ENCODE assay signal across 14 cellular contexts in genomic region chr17:29640981-29641642, GRCh38. TPM values are rescaled to one million over a fixed set of nuclear protein-coding genes. Genes with fewer than 3 reads are reported as not detected.
DNase-seq lines count a peak whose midpoint lies in the region; ATAC-seq and TF ChIP-seq lines count a peak whose summit lies in the region.
"Had no signal": no experiment of that assay in that cellular context is flagged by ENCODE, and none has a peak within 500 bp of the region (broad histone marks: within the 10 kb centered on the region; RNA-seq: fewer than 3 reads in every experiment).

No MANE protein-coding gene starts in this region.

- peak overlapping the region; percentile 54 to 90 for H3K27ac Mint-ChIP-seq in natural killer cell treated with Interleukin-12 subunit alpha and Interleukin-12 subunit beta and Interleukin-15 and Interleukin-18, amount 100 ng/mL, for 72 hours

- no peaks in the 10 kb centered on the region for H3K27me3 ChIP-seq in ACC112 (ENCODE audit: insufficient read depth, low read length)

- H3K9me3 ChIP-seq in HEK293 (ENCODE audit: control insufficient read depth, insufficient read depth, low read depth, low read length): no peaks in the 10 kb centered on the region

- H3K36me3 ChIP-seq in ACC112 (ENCODE audit: insufficient read depth, low read length) (no peaks in the 10 kb centered on the region), HEK293 (ENCODE audit: control insufficient read depth in 2 of 2, insufficient read depth in 1 of 2, low read length in 2 of 2) (peaks cover 6% of the 10 kb centered on the region in 2 experiments; a peak in 2 of 3 replicates)

- H3K27me3 Mint-ChIP-seq in natural killer cell treated with Interleukin-12 subunit alpha and Interleukin-12 subunit beta and Interleukin-15 and Interleukin-18, amount 100 ng/mL, for 72 hours: no peaks in the 10 kb centered on the region

- no peak overlapping the region for H2AFZ ChIP-seq in ACC112 (ENCODE audit: low read length, unreplicated experiment)
- H2AFZ ChIP-seq: GM23338 had no signal

- POLR2A ChIA-PET in HEK293 (lab: Yijun Ruan, JAX): no interaction called here
- POLR2A ChIA-PET in GM10248 (lab: Yijun Ruan, JAX): interaction anchor here (0.5 to 0.7 kb wide), 2 partner anchors 144 kb away, joined by 3 to 4 read pairs; no protein-coding TSS in a partner anchor

- H3K4me1 Mint-ChIP-seq in natural killer cell treated with Interleukin-12 subunit alpha and Interleukin-12 subunit beta and Interleukin-15 and Interleukin-18, amount 100 ng/mL, for 72 hours (ENCODE audit: low read depth in 2 of 2): peaks cover 19 to 34% of the 10 kb centered on the region in 2 donors

- H3K4me3 ChIP-seq in ACC112 (ENCODE audit: low read depth, low read length) (no peak overlapping the region; the same call in 1 of the 2 replicates), HEK293 (ENCODE audit: low read depth, low read length) (no peak overlapping the region)
- H3K4me3 ChIP-seq: GM23338 had no signal

- TF ChIP-seq CTCF in HEK293 (tag by site-specific recombination; IDR thresholded peaks at IDR 0.05) (no peak), GM10248 (IDR thresholded peaks at IDR 0.05; ENCODE audit: control extremely low read depth, extremely low read depth, low read depth, missing control alignments) (no peak)

- H3K27ac ChIP-seq in ACC112 (ENCODE audit: low read depth, low read length): peak overlapping the region; percentile 69
- H3K27ac ChIP-seq in HEK293 (ENCODE audit: extremely low read depth, low read depth, low read length): no peak overlapping the region
- peak overlapping the region; percentile 11 for H3K27ac ChIP-seq in cingulate gyrus (ENCODE audit: low read depth, low read length)

- CTCF ChIA-PET in HEK293 (lab: Yijun Ruan, JAX) (interaction anchor here (0.6 to 8.0 kb wide), 10 partner anchors 36 to 463 kb away, joined by 3 to 161 read pairs (median 4); partner anchors contain the start of gene SSH2), GM10248 (lab: Yijun Ruan, JAX) (interaction anchor here (0.7 to 4.3 kb wide), 5 partner anchors 13 to 290 kb away, joined by 3 to 21 read pairs (median 13); no protein-coding TSS in a partner anchor)

- DNase-seq in natural killer cell treated with Interleukin-12 subunit alpha and Interleukin-12 subunit beta and Interleukin-15 and Interleukin-18, amount 100 ng/mL, for 72 hours (ENCODE audit: low spot score): no peak
- DNase-seq in NOMO-1 treated with DMSO at 0.1 percent for 48 hours (lab: John Stamatoyannopoulos, UW; ENCODE audit: unreplicated experiment) (no peak), NCI-H345 treated with DMSO at 0.1 percent for 48 hours (lab: John Stamatoyannopoulos, UW; ENCODE audit: unreplicated experiment) (no peak), GM10248 (ENCODE audit: extremely low spot score) (no peak), NCI-H1092 treated with DMSO at 0.1 percent for 48 hours (lab: John Stamatoyannopoulos, UW) (no peak)
- DNase-seq: COR-L47, NCI-H1930, OCI-M1, retina, T-helper 9 cell had no signal

- H3K4me1 ChIP-seq in ACC112 (ENCODE audit: control insufficient read depth, insufficient read depth, low read length, unreplicated experiment): peaks cover 56% of the 10 kb centered on the region
- peaks cover 35% of the 10 kb centered on the region for H3K4me1 ChIP-seq in HEK293 (ENCODE audit: control insufficient read depth, insufficient read depth, low read length)

- H3K4me3 Mint-ChIP-seq in natural killer cell treated with Interleukin-12 subunit alpha and Interleukin-12 subunit beta and Interleukin-15 and Interleukin-18, amount 100 ng/mL, for 72 hours: peak overlapping the region; percentile 11
- H3K4me3 Mint-ChIP-seq: GM23338 had no signal

- no peaks in the 10 kb centered on the region for H3K9me3 Mint-ChIP-seq in natural killer cell treated with Interleukin-12 subunit alpha and Interleukin-12 subunit beta and Interleukin-15 and Interleukin-18, amount 100 ng/mL, for 72 hours
- H3K9me3 Mint-ChIP-seq: GM23338 had no signal

- no peaks in the 10 kb centered on the region for H3K36me3 Mint-ChIP-seq in natural killer cell treated with Interleukin-12 subunit alpha and Interleukin-12 subunit beta and Interleukin-15 and Interleukin-18, amount 100 ng/mL, for 72 hours

- no peaks in the 10 kb centered on the region for H3K79me2 ChIP-seq in ACC112 (ENCODE audit: control insufficient read depth, insufficient read depth, low read length, unreplicated experiment)

- ATAC-seq in natural killer cell treated with Interleukin-12 subunit alpha and Interleukin-12 subunit beta and Interleukin-15 and Interleukin-18, amount 100 ng/mL, for 72 hours: no peak
- ATAC-seq: GM23338 had no signal

TF ChIP-seq in HEK293, 187 proteins besides CTCF, POLR2A, EP300 and RAD21:
- TF ChIP-seq ATF2 (tag by site-specific recombination; IDR thresholded peaks at IDR 0.05; ENCODE audit: low read depth) (peak; percentile 48; the same call in 1 of the 2 replicates), ZNF48 (tag by site-specific recombination; IDR thresholded peaks at IDR 0.05) (no peak), ZNF335 (tag by site-specific recombination; conservative IDR thresholded peaks at IDR 0.05) (peak; percentile 42)

RNA-seq across cellular contexts. Expression of gene CORO6, which starts 18.4 kb away (rescaled TPM):
- 10 to 100 TPM in 1 of 2 donors, 1 to 10 TPM in 1; 2.1 to 10.2 TPM for total RNA-seq in natural killer cell treated with Interleukin-12 subunit alpha and Interleukin-12 subunit beta and Interleukin-15 and Interleukin-18, amount 100 ng/mL, for 72 hours

RNA-seq across cellular contexts. Expression of gene ANKRD13B, which starts 48.2 kb away (rescaled TPM):
- total RNA-seq in natural killer cell treated with Interleukin-12 subunit alpha and Interleukin-12 subunit beta and Interleukin-15 and Interleukin-18, amount 100 ng/mL, for 72 hours: 10 to 100 TPM in 1 of 2 donors, 1 to 10 TPM in 1; 4.4 to 32.5 TPM

RNA-seq across cellular contexts. Expression of gene GIT1, which starts 51.7 kb away (rescaled TPM):
- total RNA-seq in natural killer cell treated with Interleukin-12 subunit alpha and Interleukin-12 subunit beta and Interleukin-15 and Interleukin-18, amount 100 ng/mL, for 72 hours: 100 to 1,000 TPM in 1 of 2 donors, 10 to 100 TPM in 1; 40.8 to 111 TPM
